ENCODE assay signal across 34 cellular contexts in genomic region chr10:4843525-4844180, GRCh38.
"Had no signal": no experiment of that assay in that cellular context is flagged by ENCODE, and none has a peak within 500 bp of the region (broad histone marks: within the 10 kb centered on the region; RNA-seq: fewer than 3 reads in every experiment).

No MANE protein-coding gene starts in this region.

- H3K36me3 ChIP-seq: brain microvascular endothelial cell, breast epithelium had no signal

- H3K9me3 Mint-ChIP-seq: activated B cell treated with CpG ODN at 0.5 μM for 24 hours; activated CD4-positive, alpha-beta memory T cell treated with anti-CD3 and anti-CD28 coated beads for 36 hours; activated CD8-positive, alpha-beta T cell treated with anti-CD3 and anti-CD28 coated beads for 36 hours; activated naive CD4-positive, alpha-beta T cell treated with anti-CD3 and anti-CD28 coated beads for 36 hours; activated naive CD4-positive, alpha-beta T cell treated with anti-CD3 and anti-CD28 coated beads, Interleukin-2, amount 50 U/mL, for 72 hours; activated naive CD8-positive, alpha-beta T cell treated with anti-CD3 and anti-CD28 coated beads for 36 hours; activated T-cell treated with anti-CD3 and anti-CD28 coated beads, Interleukin-2, amount 50 U/mL, for 4 hours; activated T-cell treated with anti-CD3 and anti-CD28 coated beads, Interleukin-2, amount 50 U/mL, for 72 hours; activated T-helper 1 cell treated with anti-CD3 and anti-CD28 coated beads, Interleukin-12 subunit alpha, Interleukin-12 subunit beta, Interleukin-2, Interleukin-4 antibody, amounts not matched to agents 30 ng/mL and 10 ng/mL and 1 ng/mL, durations not matched to agents 14 hours and 24 hours and 36 hours; activated T-helper 17 cell treated with anti-CD3 and anti-CD28 coated beads, Interleukin-2, amount 50 U/mL, for 72 hours; T-helper 1 cell treated with Interleukin-12 subunit alpha and Interleukin-12 subunit beta and Interleukin-4 antibody, amounts not matched to agents 30 μg/mL and 1 μg/mL, for 36 hours; T-helper 2 cell treated with Interferon-gamma antibody and Interleukin-4, amounts not matched to agents 5 μg/mL and 100 μg/mL, for 36 hours had no signal

- H3K4me3 ChIP-seq: adrenal gland, body of pancreas, breast epithelium had no signal

- H3K27me3 Mint-ChIP-seq: activated B cell treated with CpG ODN at 0.5 μM for 24 hours; activated CD4-positive, alpha-beta memory T cell treated with anti-CD3 and anti-CD28 coated beads for 36 hours; activated naive CD8-positive, alpha-beta T cell treated with anti-CD3 and anti-CD28 coated beads for 36 hours; activated T-helper 17 cell treated with anti-CD3 and anti-CD28 coated beads, Interleukin-2, amount 50 U/mL, for 72 hours had no signal

- H3K36me3 Mint-ChIP-seq: activated CD4-positive, alpha-beta memory T cell treated with anti-CD3 and anti-CD28 coated beads for 36 hours; activated naive CD4-positive, alpha-beta T cell treated with anti-CD3 and anti-CD28 coated beads, Interleukin-2, amount 50 U/mL, for 72 hours; activated naive CD8-positive, alpha-beta T cell treated with anti-CD3 and anti-CD28 coated beads for 36 hours had no signal

- H3K4me1 ChIP-seq: adrenal gland, body of pancreas, breast epithelium had no signal

- H3K9me3 ChIP-seq: adrenal gland, body of pancreas, breast epithelium had no signal

- H3K27ac ChIP-seq: adrenal gland, body of pancreas, brain microvascular endothelial cell, breast epithelium, VCaP had no signal

- H3K27me3 ChIP-seq: adrenal gland, body of pancreas, brain microvascular endothelial cell, breast epithelium had no signal

- H3K27ac Mint-ChIP-seq: activated B cell treated with CpG ODN at 0.5 μM for 24 hours; activated CD4-positive, alpha-beta memory T cell treated with anti-CD3 and anti-CD28 coated beads for 36 hours; activated CD8-positive, alpha-beta T cell treated with anti-CD3 and anti-CD28 coated beads for 36 hours; activated naive CD4-positive, alpha-beta T cell treated with anti-CD3 and anti-CD28 coated beads for 36 hours; activated naive CD8-positive, alpha-beta T cell treated with anti-CD3 and anti-CD28 coated beads for 36 hours; activated T-cell treated with anti-CD3 and anti-CD28 coated beads, Interleukin-2, amount 50 U/mL, for 72 hours; activated T-helper 1 cell treated with anti-CD3 and anti-CD28 coated beads, Interleukin-12 subunit alpha, Interleukin-12 subunit beta, Interleukin-2, Interleukin-4 antibody, amounts not matched to agents 30 ng/mL and 10 ng/mL and 1 ng/mL, durations not matched to agents 14 hours and 24 hours and 36 hours; activated T-helper 17 cell treated with anti-CD3 and anti-CD28 coated beads, Interleukin-2, amount 50 U/mL, for 72 hours; T-helper 1 cell treated with Interleukin-12 subunit alpha and Interleukin-12 subunit beta and Interleukin-4 antibody, amounts not matched to agents 30 μg/mL and 1 μg/mL, for 36 hours; T-helper 2 cell treated with Interferon-gamma antibody and Interleukin-4, amounts not matched to agents 5 μg/mL and 100 μg/mL, for 36 hours had no signal

- H3K4me3 Mint-ChIP-seq: activated B cell treated with CpG ODN at 0.5 μM for 24 hours; activated CD4-positive, alpha-beta memory T cell treated with anti-CD3 and anti-CD28 coated beads for 36 hours; activated CD8-positive, alpha-beta T cell treated with anti-CD3 and anti-CD28 coated beads for 36 hours; activated naive CD4-positive, alpha-beta T cell treated with anti-CD3 and anti-CD28 coated beads for 36 hours; activated naive CD8-positive, alpha-beta T cell treated with anti-CD3 and anti-CD28 coated beads for 36 hours; activated T-cell treated with anti-CD3 and anti-CD28 coated beads, Interleukin-2, amount 50 U/mL, for 4 hours; activated T-cell treated with anti-CD3 and anti-CD28 coated beads, Interleukin-2, amount 50 U/mL, for 72 hours; activated T-helper 1 cell treated with anti-CD3 and anti-CD28 coated beads, Interleukin-12 subunit alpha, Interleukin-12 subunit beta, Interleukin-2, Interleukin-4 antibody, amounts not matched to agents 30 ng/mL and 10 ng/mL and 1 ng/mL, durations not matched to agents 14 hours and 24 hours and 36 hours; activated T-helper 17 cell treated with anti-CD3 and anti-CD28 coated beads, Interleukin-2, amount 50 U/mL, for 72 hours; T-helper 1 cell treated with Interleukin-12 subunit alpha and Interleukin-12 subunit beta and Interleukin-4 antibody, amounts not matched to agents 30 μg/mL and 1 μg/mL, for 36 hours; T-helper 2 cell treated with Interferon-gamma antibody and Interleukin-4, amounts not matched to agents 5 μg/mL and 100 μg/mL, for 36 hours had no signal

- DNase-seq: activated B cell treated with CpG ODN at 0.5 μM for 24 hours; activated CD4-positive, alpha-beta memory T cell treated with anti-CD3 and anti-CD28 coated beads for 36 hours; activated CD4-positive, alpha-beta T cell treated with anti-CD3 and anti-CD28 coated beads for 4 hours; activated CD4-positive, alpha-beta T cell treated with anti-CD3 and anti-CD28 coated beads, Interleukin-2, amount 50 U/mL, for 1 hour; activated CD4-positive, alpha-beta T cell treated with anti-CD3 and anti-CD28 coated beads, Interleukin-2, amount 50 U/mL, for 4 hours; activated CD4-positive, CD25-positive, alpha-beta regulatory T cell treated with anti-CD3 and anti-CD28 coated beads, Interleukin-2, amount 50 U/mL, for 72 hours; activated CD8-positive, alpha-beta memory T cell treated with anti-CD3 and anti-CD28 coated beads, Interleukin-2, amount 50 U/mL, for 4 hours; activated CD8-positive, alpha-beta T cell treated with anti-CD3 and anti-CD28 coated beads for 36 hours; activated effector memory CD4-positive, alpha-beta T cell treated with anti-CD3 and anti-CD28 coated beads, Interleukin-2, amount 50 U/mL, for 16 hours; activated gamma-delta T cell treated with Interleukin-2 at 50 U/mL for 16 hours; activated naive CD4-positive, alpha-beta T cell; activated naive CD4-positive, alpha-beta T cell treated with anti-CD3 and anti-CD28 coated beads for 36 hours; activated naive CD4-positive, alpha-beta T cell treated with anti-CD3 and anti-CD28 coated beads, Interleukin-2, amount 50 U/mL, for 16 hours; activated naive CD8-positive, alpha-beta T cell treated with anti-CD3 and anti-CD28 coated beads for 36 hours; activated T-cell treated with anti-CD3 and anti-CD28 coated beads for 4 hours; activated T-cell treated with anti-CD3 and anti-CD28 coated beads, Interleukin-2, amount 50 U/mL, for 1 hour; activated T-cell treated with anti-CD3 and anti-CD28 coated beads, Interleukin-2, amount 50 U/mL, for 4 hours; activated T-cell treated with anti-CD3 and anti-CD28 coated beads, Interleukin-2, amount 50 U/mL, for 72 hours; adrenal gland; amniotic stem cell; aorta; body of pancreas; brain microvascular endothelial cell; central memory CD4-positive, alpha-beta T cell; T-helper 1 cell; T-helper 2 cell; T-helper 9 cell had no signal

- H3K4me1 Mint-ChIP-seq: activated naive CD8-positive, alpha-beta T cell treated with anti-CD3 and anti-CD28 coated beads for 36 hours; activated T-helper 17 cell treated with anti-CD3 and anti-CD28 coated beads, Interleukin-2, amount 50 U/mL, for 72 hours had no signal
